Comparison of ENCODE assay signal across 1 cellular context in the genomic region with DNA sequence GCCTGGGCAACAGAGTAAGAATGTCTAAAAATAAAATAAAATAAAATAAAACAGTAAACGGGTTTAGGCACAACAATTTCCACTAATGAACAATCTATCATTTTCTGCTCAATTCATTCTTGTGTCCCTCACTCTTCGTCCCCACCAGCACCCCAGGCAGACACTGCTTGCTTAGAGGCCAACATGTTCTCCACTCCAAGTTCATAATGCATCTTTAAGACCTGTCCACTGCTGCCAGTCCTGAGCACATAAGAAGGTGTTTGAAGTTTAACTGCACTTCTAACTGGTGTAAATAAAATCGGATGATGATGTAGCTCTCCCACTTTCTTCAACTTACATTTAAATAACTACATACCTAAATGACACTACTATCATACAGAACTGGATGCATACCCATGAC.
TF ChIP-seq lines count a peak whose summit lies in the region.

No MANE protein-coding gene starts in this region.

TF ChIP-seq in liver, 16 proteins besides CTCF, POLR2A, EP300 and RAD21 (continued from another document):
- TF ChIP-seq REST (IDR thresholded peaks at IDR 0.05) (peak; percentile 15), GABPA (IDR thresholded peaks at IDR 0.05 in 1 of 2, conservative IDR thresholded peaks at IDR 0.05 in 1 of 2) (no peak), NR2F2 (IDR thresholded peaks at IDR 0.05) (no peak)
